8 cellular contexts compared by ENCODE assay signal in genomic region chr20:30579824-30580438, GRCh38.
DNase-seq lines count a peak whose midpoint lies in the region; TF ChIP-seq lines count a peak whose summit lies in the region.
"Not testable (repeated sequence)": the region's sequence is repeated elsewhere in the genome, so short reads cannot be mapped to it uniquely, and the experiment has no call there.

No MANE protein-coding gene starts in this region.

- H3K9ac ChIP-seq in liver (ENCODE audit: low read depth in 1 of 2, low read length in 2 of 2): peak overlapping the region; percentile 16 to 32

- not testable (repeated sequence) for H3K4me1 ChIP-seq in liver (ENCODE audit: control insufficient read depth in 4 of 4, insufficient read depth in 4 of 4, low read length in 3 of 4); prostate gland (replicated peaks); uterus

- TF ChIP-seq POLR2A in prostate gland (IDR thresholded peaks at IDR 0.05); uterus (IDR thresholded peaks at IDR 0.05): not testable (repeated sequence)

- H3K4me3 ChIP-seq in liver (ENCODE audit: low read depth in 1 of 3, low read length in 3 of 3) (peak overlapping the region; percentile 51 to 59 (median 54)), prostate gland (peak overlapping the region; percentile 28 to 36), uterus (peak overlapping the region; percentile 14 to 24)

- not testable (repeated sequence) for H3K36me3 ChIP-seq in liver (ENCODE audit: control insufficient read depth in 4 of 4, insufficient read depth in 3 of 4, low read depth in 1 of 4, low read length in 3 of 4); prostate gland; uterus

- not testable (repeated sequence) for H3K9me3 ChIP-seq in liver (ENCODE audit: control insufficient read depth in 4 of 4, low read length in 3 of 4); prostate gland; uterus

- 6% methylated on average over 27 of the region's 27 CpGs for WGBS in liver
- WGBS in prostate gland: 2% methylated on average over 26 of the region's 27 CpGs

- not testable (repeated sequence) for TF ChIP-seq RAD21 in liver (IDR thresholded peaks at IDR 0.05)

- DNase-seq in ELR (ENCODE audit: low read depth): peak; percentile 37
- peak; percentile 6 for DNase-seq in NCI-H2029 treated with DMSO at 0.1 percent for 48 hours (lab: John Stamatoyannopoulos, UW)
- peak; percentile 8 for DNase-seq in SIG-M5 treated with dmso at 0.1 percent for 504 hours (lab: John Stamatoyannopoulos, UW; ENCODE audit: unreplicated experiment)
- peak; percentile 81 for DNase-seq in cerebellar cortex (ENCODE audit: low spot score)
- peak; percentile 50 for DNase-seq in glutamatergic neuron
- DNase-seq in prostate gland (ENCODE audit: low spot score): peak; percentile 88
- DNase-seq in uterus: peak; percentile 60 to 67

- not testable (repeated sequence) for H3K27me3 ChIP-seq in liver (ENCODE audit: control insufficient read depth in 4 of 4, insufficient read depth in 4 of 4, low read length in 3 of 4); prostate gland (replicated peaks; ENCODE audit: insufficient read depth); uterus

- not testable (repeated sequence) for TF ChIP-seq CTCF in glutamatergic neuron (IDR thresholded peaks at IDR 0.05; ENCODE audit: partially characterized antibody, unreplicated experiment); liver (IDR thresholded peaks at IDR 0.05; ENCODE audit: low read depth, low read length, missing input control); prostate gland (IDR thresholded peaks at IDR 0.05); uterus (IDR thresholded peaks at IDR 0.05)

- H3K27me3 Mint-ChIP-seq in glutamatergic neuron (ENCODE audit: unreplicated experiment): not testable (repeated sequence)

- not testable (repeated sequence) for H3K36me3 Mint-ChIP-seq in glutamatergic neuron (ENCODE audit: unreplicated experiment)

- not testable (repeated sequence) for H3K9me3 Mint-ChIP-seq in glutamatergic neuron (ENCODE audit: unreplicated experiment)

- H3K27ac Mint-ChIP-seq in glutamatergic neuron (ENCODE audit: unreplicated experiment): peak overlapping the region; percentile 89

- H3K4me1 Mint-ChIP-seq in glutamatergic neuron (ENCODE audit: low read depth, unreplicated experiment): not testable (repeated sequence)

- intact Hi-C loops in prostate gland (cut with DNase I); uterus (cut with DNase I; ENCODE audit: low total_unique reads): not testable (repeated sequence)

- H3K27ac ChIP-seq in liver (ENCODE audit: low read depth in 1 of 2, low read length in 2 of 2) (peak overlapping the region; percentile 41 to 54), prostate gland (peak overlapping the region; percentile 53 to 58), uterus (peak overlapping the region in 1 of 2 donors; percentile 68)

- peak overlapping the region; percentile 96 for H3K4me3 Mint-ChIP-seq in glutamatergic neuron (ENCODE audit: unreplicated experiment)

TF ChIP-seq in liver, 16 proteins besides CTCF, POLR2A, EP300 and RAD21:
- peak; percentile 64 to 92 for TF ChIP-seq GABPA (IDR thresholded peaks at IDR 0.05 in 1 of 2, conservative IDR thresholded peaks at IDR 0.05 in 1 of 2)
- TF ChIP-seq YY1 (IDR thresholded peaks at IDR 0.05): peak; percentile 41
- TF ChIP-seq SP1 (IDR thresholded peaks at IDR 0.05): peak; percentile 16
- TF ChIP-seq HNF4A (conservative IDR thresholded peaks at IDR 0.05): peak in 1 of 2 donors; percentile 9
- TF ChIP-seq ZBTB33 (IDR thresholded peaks at IDR 0.05): peak; percentile 38
- TF ChIP-seq REST (IDR thresholded peaks at IDR 0.05): peak; percentile 37

Comparison
In these comparisons a context has a peak if more than half of its experiments do, and no peak if none do; other contexts are left out.
1. DNase-seq: peak in every context shown above with its lines; median percentile 88 in prostate gland; 81 in cerebellar cortex; 64 in uterus; 50 in glutamatergic neuron; 37 in ELR; 8 in SIG-M5 treated with dmso at 0.1 percent for 504 hours; 6 in NCI-H2029 treated with DMSO at 0.1 percent for 48 hours.